8 cellular contexts compared by ENCODE assay signal in genomic region chr13:27621116-27621365, GRCh38. TPM values are rescaled to one million over a fixed set of nuclear protein-coding genes. Genes with fewer than 3 reads are reported as not detected.
DNase-seq lines count a peak whose midpoint lies in the region; ATAC-seq and TF ChIP-seq lines count a peak whose summit lies in the region.

No MANE protein-coding gene starts in this region.

- H3K4me1 ChIP-seq in heart left ventricle (peaks cover 0 to 48% (median 33%) of the 10 kb centered on the region in 12 donors), iPS-18a (ENCODE audit: control insufficient read depth, low read depth, low read length) (peaks cover 21% of the 10 kb centered on the region), stomach (peaks cover 49 to 75% (median 61%) of the 10 kb centered on the region in 4 donors)

- POLR2A ChIA-PET in activated CD8-positive, alpha-beta T cell treated with anti-CD3 and anti-CD28 coated beads, Interleukin-2, amount 10 ng/mL, durations not matched to agents 7 days and 5 days (lab: Charles Lee) = interaction anchor here (0.8 to 4.0 kb wide), 10 partner anchors 9 to 195 kb away, joined by 3 to 19 read pairs (median 4); no protein-coding TSS in a partner anchor

- H3K4me1 Mint-ChIP-seq in activated CD8-positive, alpha-beta T cell treated with anti-CD3 and anti-CD28 coated beads, Interleukin-2, amount 10 ng/mL, durations not matched to agents 7 days and 5 days (ENCODE audit: low read depth) = peaks cover 53% of the 10 kb centered on the region

- no peaks in the 10 kb centered on the region for H3K9me3 Mint-ChIP-seq in activated CD8-positive, alpha-beta T cell treated with anti-CD3 and anti-CD28 coated beads, Interleukin-2, amount 10 ng/mL, durations not matched to agents 7 days and 5 days (ENCODE audit: insufficient read depth)

- no peak for TF ChIP-seq CTCF in heart left ventricle (IDR thresholded peaks at IDR 0.05)
- no peak for TF ChIP-seq CTCF in stomach (IDR thresholded peaks at IDR 0.05)

- H3K9me3 ChIP-seq in heart left ventricle (no peaks in the 10 kb centered on the region), iPS-18a (ENCODE audit: control insufficient read depth, low read depth, low read length) (no peaks in the 10 kb centered on the region), stomach (no peaks in the 10 kb centered on the region)

- CTCF ChIA-PET in activated CD8-positive, alpha-beta T cell treated with anti-CD3 and anti-CD28 coated beads, Interleukin-2, amount 10 ng/mL, durations not matched to agents 7 days and 5 days (lab: Charles Lee) = interaction anchor here (0.6 to 3.3 kb wide), 7 partner anchors 11 to 259 kb away, joined by 3 to 9 read pairs (median 5); partner anchors contain the start of gene MTIF3

- H3K27ac ChIP-seq in heart left ventricle (peak overlapping the region; percentile 72 to 98 (median 95)), iPS-18a (ENCODE audit: low read length) (peak overlapping the region; percentile 16), stomach (peak overlapping the region; percentile 97 to 100 (median 99))

- intact Hi-C loops in heart left ventricle (cut with DNase I) (loop anchor here in 5 of 10 donors (2.0 to 10.0 kb wide), 8 partner anchors 39 to 196 kb away; partner anchors contain the start of genes MTIF3 (in 4 of the 5) and GTF3A (in 2 of the 5)), Right ventricle myocardium superior (cut with DNase I) (loop anchor here (10.0 kb wide), 1 partner anchor 196 kb away; the partner anchor contains the start of gene GTF3A), stomach (cut with DNase I; ENCODE audit: low total_unique reads) (no loop called here)

- ATAC-seq in heart left ventricle (no peak), Right ventricle myocardium superior (ENCODE audit: poor library complexity) (no peak), GM18858 (IDR thresholded peaks at IDR 0.05; ENCODE audit: unreplicated experiment) (no peak)
- ATAC-seq in activated CD8-positive, alpha-beta T cell treated with anti-CD3 and anti-CD28 coated beads, Interleukin-2, amount 10 ng/mL, durations not matched to agents 7 days and 5 days = no peak

- peak overlapping the region; percentile 93 for H3K9ac ChIP-seq in iPS-18a (ENCODE audit: low read length)

- no peak for DNase-seq in heart left ventricle
- DNase-seq in Right ventricle myocardium superior = no peak
- no peak for DNase-seq in activated CD8-positive, alpha-beta T cell treated with anti-CD3 and anti-CD28 coated beads, Interleukin-2, amount 10 ng/mL, durations not matched to agents 7 days and 5 days
- no peak for DNase-seq in stomach
- DNase-seq in globus pallidus (ENCODE audit: low spot score) = no peak
- no peak for DNase-seq in medulla oblongata (ENCODE audit: extremely low spot score)

- TF ChIP-seq POLR2A in heart left ventricle (IDR thresholded peaks at IDR 0.05) (no peak), stomach (IDR thresholded peaks at IDR 0.05) (no peak)

- H3K27me3 Mint-ChIP-seq in activated CD8-positive, alpha-beta T cell treated with anti-CD3 and anti-CD28 coated beads, Interleukin-2, amount 10 ng/mL, durations not matched to agents 7 days and 5 days (ENCODE audit: low read depth) = no peaks in the 10 kb centered on the region

- H3K27me3 ChIP-seq in heart left ventricle (no peaks in the 10 kb centered on the region), iPS-18a (ENCODE audit: control insufficient read depth, insufficient read depth, low read length) (peaks cover 13% of the 10 kb centered on the region), stomach (no peaks in the 10 kb centered on the region)

- TF ChIP-seq EP300 in stomach (IDR thresholded peaks at IDR 0.05) = no peak

- H3K36me3 Mint-ChIP-seq in activated CD8-positive, alpha-beta T cell treated with anti-CD3 and anti-CD28 coated beads, Interleukin-2, amount 10 ng/mL, durations not matched to agents 7 days and 5 days (ENCODE audit: low read depth) = peaks cover 34% of the 10 kb centered on the region

- 0 to 1% (median 0%) methylated on average over 8 of the region's 8 CpGs for WGBS in heart left ventricle, 4 donors
- 0% methylated on average over 8 of the region's 8 CpGs for WGBS in stomach, 5 donors

- H3K36me3 ChIP-seq in heart left ventricle (peaks cover 0 to 26% (median 5%) of the 10 kb centered on the region in 9 donors), iPS-18a (ENCODE audit: control insufficient read depth, low read depth, low read length) (peaks cover 18% of the 10 kb centered on the region), stomach (peaks cover 0 to 3% (median 0%) of the 10 kb centered on the region in 4 donors)

- H3K4me3 Mint-ChIP-seq in activated CD8-positive, alpha-beta T cell treated with anti-CD3 and anti-CD28 coated beads, Interleukin-2, amount 10 ng/mL, durations not matched to agents 7 days and 5 days = peak overlapping the region; percentile 92

- H3K27ac Mint-ChIP-seq in activated CD8-positive, alpha-beta T cell treated with anti-CD3 and anti-CD28 coated beads, Interleukin-2, amount 10 ng/mL, durations not matched to agents 7 days and 5 days = peak overlapping the region; percentile 91

- H3K4me3 ChIP-seq in heart left ventricle = peak overlapping the region; percentile 66 to 98 (median 90)
- peak overlapping the region; percentile 97 for H3K4me3 ChIP-seq in iPS-18a (ENCODE audit: low read length)
- peak overlapping the region; percentile 58 to 91 (median 87) for H3K4me3 ChIP-seq in stomach

RNA-seq across cellular contexts. Expression of gene POLR1D, which starts 0.7 kb away (rescaled TPM):
- total RNA-seq in heart left ventricle (100 to 1,000 TPM in 2 of 9 donors, 10 to 100 TPM in 7; 70.1 to 103 (median 87.4) TPM), Right ventricle myocardium superior (81.1 TPM), stomach (100 to 1,000 TPM in 2 of 5 donors, 10 to 100 TPM in 3; 43.7 to 179 (median 71.6) TPM)
- polyA plus RNA-seq in heart left ventricle (100 to 1,000 TPM in 1 of 2 donors, 10 to 100 TPM in 1; 68.4 to 152 TPM), stomach (100 to 1,000 TPM; 148 to 230 (median 184) TPM)
- total RNA-seq in activated CD8-positive, alpha-beta T cell treated with anti-CD3 and anti-CD28 coated beads, Interleukin-2, amount 10 ng/mL, durations not matched to agents 7 days and 5 days = 100 to 1,000 TPM; 140 to 142 TPM

RNA-seq across cellular contexts. Expression of gene LNX2, which starts 0.7 kb away (rescaled TPM):
- total RNA-seq in heart left ventricle = 10 to 100 TPM; 10.7 to 18.7 (median 14.9) TPM
- polyA plus RNA-seq in heart left ventricle = 1 to 10 TPM; 3.6 to 9.3 TPM
- 9.7 TPM for total RNA-seq in Right ventricle myocardium superior
- total RNA-seq in activated CD8-positive, alpha-beta T cell treated with anti-CD3 and anti-CD28 coated beads, Interleukin-2, amount 10 ng/mL, durations not matched to agents 7 days and 5 days = 1 to 10 TPM; 7.1 to 7.6 TPM
- 10 to 100 TPM in 3 of 5 donors, 1 to 10 TPM in 2; 3.5 to 35.7 (median 17.8) TPM for total RNA-seq in stomach
- polyA plus RNA-seq in stomach = 10 to 100 TPM in 1 of 3 donors, 1 to 10 TPM in 2; 4.2 to 10.8 (median 7.8) TPM

Comparison
In these comparisons a context has a peak if more than half of its experiments do, and no peak if none do; other contexts are left out.
1. H3K27ac ChIP-seq: peak in every context shown above with its lines; median percentile 99 in stomach; 95 in heart left ventricle; 16 in iPS-18a.